In the genomic region with DNA sequence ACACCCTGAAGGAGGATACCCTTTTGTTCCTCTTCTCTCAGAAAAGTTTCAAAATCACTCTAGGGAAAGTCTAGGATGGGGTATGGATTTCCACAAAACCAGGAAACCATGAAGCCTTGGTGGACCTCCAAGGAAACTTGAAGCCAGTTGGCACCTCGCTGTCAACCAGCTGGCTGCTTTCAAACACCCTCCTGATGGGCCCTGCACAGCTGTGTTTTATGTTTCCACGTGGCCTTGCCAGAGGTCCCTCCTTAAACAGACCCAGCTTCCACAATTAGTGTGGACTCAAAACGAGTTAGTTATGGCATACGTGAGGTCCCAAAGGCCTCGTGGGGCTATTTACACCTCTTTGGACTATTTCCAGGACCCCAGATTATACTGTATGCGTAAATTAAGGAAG, we compare ENCODE assay signal across 22 cellular contexts. TPM values are rescaled to one million over a fixed set of nuclear protein-coding genes. Genes with fewer than 3 reads are reported as not detected.
"Had no signal": no experiment of that assay in that cellular context is flagged by ENCODE, and none has a peak within 500 bp of the region (broad histone marks: within the 10 kb centered on the region; RNA-seq: fewer than 3 reads in every experiment).

No MANE protein-coding gene starts in this region.

- H3K27me3 Mint-ChIP-seq: stimulated activated naive CD8-positive, alpha-beta T cell treated with anti-CD3 and anti-CD28 coated beads, Interleukin-15, Interleukin-2, amounts not matched to agents 100 ng/mL and 50 ng/mL, for 24 hours; T-helper 17 cell had no signal

- H3K27me3 ChIP-seq: ascending aorta, tibial nerve had no signal

- ATAC-seq: T-helper 17 cell had no signal

- H3K4me3 Mint-ChIP-seq: nephron; stimulated activated naive CD8-positive, alpha-beta T cell treated with anti-CD3 and anti-CD28 coated beads, Interleukin-15, Interleukin-2, amounts not matched to agents 100 ng/mL and 50 ng/mL, for 24 hours; T-helper 17 cell had no signal

- H3K27ac Mint-ChIP-seq: nephron; stimulated activated naive CD8-positive, alpha-beta T cell treated with anti-CD3 and anti-CD28 coated beads, Interleukin-15, Interleukin-2, amounts not matched to agents 100 ng/mL and 50 ng/mL, for 24 hours; T-helper 17 cell had no signal

- DNase-seq: activated CD4-positive, alpha-beta T cell treated with anti-CD3 and anti-CD28 coated beads for 1 hour; activated CD8-positive, alpha-beta memory T cell treated with anti-CD3 and anti-CD28 coated beads for 24 hours; activated CD8-positive, alpha-beta memory T cell treated with anti-CD3 and anti-CD28 coated beads, Interleukin-2, amount 50 U/mL, for 48 hours; activated effector memory CD4-positive, alpha-beta T cell treated with anti-CD3 and anti-CD28 coated beads, Interleukin-2, amount 50 U/mL, for 16 hours; activated naive CD4-positive, alpha-beta T cell treated with anti-CD3 and anti-CD28 coated beads, Interleukin-2, amount 50 U/mL, for 16 hours; activated T-cell treated with anti-CD3 and anti-CD28 coated beads, Interleukin-2, amount 50 U/mL, for 48 hours; erythroblast; nucleus accumbens; posterior cingulate gyrus; retina; small intestine; stimulated activated CD4-positive, alpha-beta T cell treated with anti-CD3 and anti-CD28 coated beads, Interleukin-15, amount 100 ng/mL, for 24 hours; stimulated activated CD4-positive, alpha-beta T cell treated with anti-CD3 and anti-CD28 coated beads, Interleukin-2, amount 100 ng/mL, for 48 hours; T-helper 17 cell; WERI-Rb-1 had no signal

- H3K9me3 Mint-ChIP-seq: nephron; stimulated activated naive CD8-positive, alpha-beta T cell treated with anti-CD3 and anti-CD28 coated beads, Interleukin-15, Interleukin-2, amounts not matched to agents 100 ng/mL and 50 ng/mL, for 24 hours had no signal

- H3K4me3 ChIP-seq: ascending aorta, coronary artery, lung, tibial nerve had no signal

- H3K4me1 Mint-ChIP-seq: nephron, T-helper 17 cell had no signal

- H3K9me3 ChIP-seq: ascending aorta, tibial nerve had no signal

- H3K27ac ChIP-seq: ascending aorta, coronary artery, tibial nerve, WERI-Rb-1 had no signal

- H3K4me1 ChIP-seq: ascending aorta, tibial nerve had no signal

- H3K36me3 ChIP-seq: ascending aorta, tibial nerve, WERI-Rb-1 had no signal

RNA-seq across cellular contexts. Expression of gene PPP1R3A, which starts 5.9 kb away (rescaled TPM):
- total RNA-seq: ascending aorta, T-helper 17 cell, tibial nerve had no signal
- polyA plus RNA-seq: adipose tissue, lung had no signal
